Comparison of ENCODE assay signal across 26 cellular contexts in genomic region chr10:114335614-114336013, GRCh38.
"Had no signal": no experiment of that assay in that cellular context is flagged by ENCODE, and none has a peak within 500 bp of the region (broad histone marks: within the 10 kb centered on the region; RNA-seq: fewer than 3 reads in every experiment).

No MANE protein-coding gene starts in this region.

- H3K9me3 ChIP-seq: ascending aorta, body of pancreas had no signal

- H3K27ac ChIP-seq: body of pancreas had no signal

- ATAC-seq: activated CD8-positive, alpha-beta memory T cell treated with anti-CD3 and anti-CD28 coated beads, Interleukin-2, amount 10 ng/mL, durations not matched to agents 7 days and 5 days; body of pancreas; PC-3; T-helper 17 cell had no signal

- H3K4me3 ChIP-seq: ascending aorta, body of pancreas had no signal

- H3K27me3 ChIP-seq: ascending aorta, body of pancreas had no signal

- DNase-seq: activated B cell treated with CpG ODN at 0.5 μM for 24 hours; activated CD4-positive, alpha-beta T cell treated with anti-CD3 and anti-CD28 coated beads for 1 hour; activated CD4-positive, alpha-beta T cell treated with anti-CD3 and anti-CD28 coated beads, Interleukin-2, amount 10 ng/mL, durations not matched to agents 24 days and 14 days; activated CD4-positive, alpha-beta T cell treated with anti-CD3 and anti-CD28 coated beads, Interleukin-2, amount 50 U/mL, for 48 hours; activated CD8-positive, alpha-beta memory T cell treated with anti-CD3 and anti-CD28 coated beads, Interleukin-2, amount 10 ng/mL, durations not matched to agents 7 days and 5 days; activated effector memory CD4-positive, alpha-beta T cell treated with Interleukin-2 at 50 U/mL for 16 hours; activated naive CD4-positive, alpha-beta T cell; activated T-cell treated with anti-CD3 and anti-CD28 coated beads, Interleukin-2, amount 50 U/mL, for 24 hours; amniotic stem cell; body of pancreas; central memory CD4-positive, alpha-beta T cell; Karpas-422; NCI-H1092 treated with DMSO at 0.1 percent for 48 hours; NCI-H1436; NCI-H1694 treated with DMSO at 0.1 percent for 48 hours; NCI-H2029 treated with DMSO at 0.1 percent for 48 hours; NCI-H2171 treated with DMSO at 0.1 percent for 48 hours; NCI-H345; NCI-H510A; NCI-H526 treated with DMSO at 0.1 percent for 48 hours; NCI-H82; PC-3; SIG-M5; T-helper 17 cell; T-helper 9 cell had no signal
